ENCODE assay signal across 8 cellular contexts in the genomic region with DNA sequence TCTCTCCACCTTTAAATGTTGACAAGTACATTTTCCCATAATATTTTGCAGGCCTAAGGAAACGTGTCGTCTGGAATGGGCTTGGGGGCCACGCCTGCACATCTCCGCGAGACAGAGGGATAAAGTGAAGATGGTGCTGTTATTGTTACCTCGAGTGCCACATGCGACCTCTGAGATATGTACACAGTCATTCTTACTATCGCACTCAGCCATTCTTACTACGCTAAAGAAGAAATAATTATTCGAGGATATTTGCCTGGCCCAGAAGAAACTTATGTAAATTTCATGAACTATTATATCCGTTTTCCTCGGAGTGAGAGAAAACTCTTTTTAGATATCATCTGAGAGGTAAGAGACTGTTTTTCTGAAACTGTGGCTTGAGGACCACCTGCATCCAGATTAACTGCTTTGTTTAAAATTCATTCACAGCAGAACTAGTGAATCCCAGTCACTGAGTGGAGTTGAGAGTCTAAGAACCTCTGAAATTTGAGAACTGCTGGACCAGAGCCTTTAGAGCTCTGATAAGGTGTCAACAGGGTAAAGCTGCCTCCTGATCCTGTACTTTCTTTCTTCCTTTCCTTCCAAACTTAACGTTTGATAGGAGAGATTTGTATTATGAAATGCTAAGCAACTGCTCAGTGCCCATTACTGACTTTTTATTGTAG. TPM values are rescaled to one million over a fixed set of nuclear protein-coding genes. Genes with fewer than 3 reads are reported as not detected.
DNase-seq lines count a peak whose midpoint lies in the region; ATAC-seq and TF ChIP-seq lines count a peak whose summit lies in the region.

No MANE protein-coding gene starts in this region.

- TF ChIP-seq CTCF in left ventricle myocardium inferior (IDR thresholded peaks at IDR 0.05; ENCODE audit: borderline replicate concordance) (no peak), Panc1 (IDR thresholded peaks at IDR 0.05) (no peak), fibroblast of the aortic adventitia (IDR thresholded peaks at IDR 0.05; ENCODE audit: insufficient read depth, low read length) (no peak), type B pancreatic cell (conservative IDR thresholded peaks at IDR 0.05) (no peak)

- peaks cover 18% of the 10 kb centered on the region for H3K4me1 Mint-ChIP-seq in type B pancreatic cell (ENCODE audit: unreplicated experiment)

- peak overlapping the region; percentile 80 for H3K4me3 ChIP-seq in left ventricle myocardium inferior
- H3K4me3 ChIP-seq in Panc1 (ENCODE audit: low read depth in 2 of 2, low read length in 2 of 2): peak overlapping the region; percentile 94 to 98
- peak overlapping the region; percentile 88 for H3K4me3 ChIP-seq in fibroblast of the aortic adventitia (ENCODE audit: low read depth, low read length)

- in situ Hi-C loops in Panc1 (cut with HindIII; ENCODE audit: low pct_unique_long_range_greater_than_20kb, low sequenced_read_pairs): no loop called here

- no peaks in the 10 kb centered on the region for H3K9me3 ChIP-seq in left ventricle myocardium inferior (replicated peaks)
- no peaks in the 10 kb centered on the region for H3K9me3 ChIP-seq in Panc1 (ENCODE audit: control insufficient read depth, insufficient read depth, low read depth, low read length)

- no peak for DNase-seq in left ventricle myocardium inferior
- DNase-seq in Right ventricle myocardium inferior (ENCODE audit: missing footprints): no peak
- DNase-seq in Panc1 (ENCODE audit: low read depth, low spot score): no peak
- no peak for DNase-seq in fibroblast of the aortic adventitia (ENCODE audit: low read depth)
- DNase-seq in type B pancreatic cell (ENCODE audit: extremely low spot score, unreplicated experiment): no peak
- no peak for DNase-seq in superior temporal gyrus (ENCODE audit: extremely low spot score)
- DNase-seq in SKM-1 (lab: John Stamatoyannopoulos, UW; ENCODE audit: unreplicated experiment): no peak

- H3K27me3 ChIP-seq in left ventricle myocardium inferior (ENCODE audit: low read depth) (no peaks in the 10 kb centered on the region), Panc1 (ENCODE audit: control insufficient read depth, insufficient read depth, low read length) (no peaks in the 10 kb centered on the region)

- H3K4me1 ChIP-seq in left ventricle myocardium inferior (peaks cover 18% of the 10 kb centered on the region), Panc1 (ENCODE audit: control insufficient read depth, insufficient read depth, low read length) (peaks cover 18% of the 10 kb centered on the region)

- H3K36me3 ChIP-seq in left ventricle myocardium inferior (no peaks in the 10 kb centered on the region), Panc1 (ENCODE audit: control insufficient read depth, insufficient read depth, low read length) (peaks cover 20% of the 10 kb centered on the region)

- ATAC-seq in Right ventricle myocardium inferior (no peak), Panc1 (peak; percentile 22), HG02798 (IDR thresholded peaks at IDR 0.05; ENCODE audit: poor library complexity, unreplicated experiment) (no peak)

- peaks cover 4% of the 10 kb centered on the region for H3K27me3 Mint-ChIP-seq in type B pancreatic cell

- H3K27ac ChIP-seq in left ventricle myocardium inferior (replicated peaks) (no peak overlapping the region), Panc1 (ENCODE audit: low read length) (peak overlapping the region; percentile 95)

- peak overlapping the region; percentile 99 for H3K4me3 Mint-ChIP-seq in type B pancreatic cell

- POLR2A ChIA-PET in Panc1 (lab: Charles Lee): no interaction called here

- peak overlapping the region; percentile 99 for H3K27ac Mint-ChIP-seq in type B pancreatic cell

- CTCF ChIA-PET in Panc1 (lab: Charles Lee): no interaction called here

- no TSS peak for BruUV-seq in Panc1 (replicated peaks; lab: Mats Ljungman, UMichigan)

- intact Hi-C loops in left ventricle myocardium inferior (cut with micrococcal nuclease): no loop called here
- intact Hi-C loops in Right ventricle myocardium inferior (cut with DNase I): loop anchor here (5.0 kb wide), 2 partner anchors 237 to 317 kb away; partner anchors contain the start of gene KMO
- intact Hi-C loops in Panc1 (cut with micrococcal nuclease; ENCODE audit: unreplicated experiment): no loop called here

- H3K36me3 Mint-ChIP-seq in type B pancreatic cell: peaks cover 9% of the 10 kb centered on the region

- H3K9me3 Mint-ChIP-seq in type B pancreatic cell: no peaks in the 10 kb centered on the region

RNA-seq across cellular contexts. Expression of gene EXO1, which starts 0.8 kb away (rescaled TPM):
- total RNA-seq in left ventricle myocardium inferior: 0.44 TPM
- total RNA-seq in Right ventricle myocardium inferior: 0.65 TPM
- 26.3 TPM for total RNA-seq in Panc1 (2021; ENCODE audit: unreplicated experiment)
- 4.7 TPM for polyA plus RNA-seq in Panc1 (2012; ENCODE audit: insufficient read length)
- total RNA-seq in fibroblast of the aortic adventitia (ENCODE audit: low replicate concordance): 1.2 and 37.2 TPM in 2 replicates
- total RNA-seq in type B pancreatic cell (ENCODE audit: low replicate concordance): 10.2 and 25.5 TPM in 2 replicates
